In genomic region chr11:64996327-64996709, GRCh38 we compare ENCODE assay signal across 1 cellular context.
TF ChIP-seq lines count a peak whose summit lies in the region.

No MANE protein-coding gene starts in this region.

TF ChIP-seq in K562, 482 proteins besides CTCF, POLR2A, EP300 and RAD21 (continued from another document):
- TF ChIP-seq ARID4B (CRISPR knock-in tag; IDR thresholded peaks at IDR 0.05) (no peak), ZNF133 (CRISPR knock-in tag; IDR thresholded peaks at IDR 0.05) (no peak), DDX20 (tag; IDR thresholded peaks at IDR 0.05; ENCODE audit: low read depth) (no peak), DLX4 (CRISPR knock-in tag; IDR thresholded peaks at IDR 0.05) (no peak), HDAC1 (IDR thresholded peaks at IDR 0.05) (0 out of 4 replicates have a peak, but pooled peaks of 1 of the 2 experiments have one; percentile 19), RCOR1 (IDR thresholded peaks at IDR 0.05; ENCODE audit: borderline replicate concordance in 1 of 2, low read depth in 2 of 2, low read length in 2 of 2) (no peak), PRPF4 (IDR thresholded peaks at IDR 0.05; ENCODE audit: insufficient read depth, low read depth, low read length, poor library complexity, severe bottlenecking) (no peak), ZNF316 (IDR thresholded peaks at IDR 0.05) (no peak), SMARCC2 (IDR thresholded peaks at IDR 0.05; ENCODE audit: low read depth) (no peak), KDM5B (IDR thresholded peaks at IDR 0.05; ENCODE audit: insufficient replicate concordance, low read depth, low read length) (peak; percentile 7), CBFA2T2 (conservative IDR thresholded peaks at IDR 0.05) (0 out of 2 replicates have a peak, but pooled peaks have one; percentile 5), MYC (IDR thresholded peaks at IDR 0.05; ENCODE audit: low read depth, low read length) (no peak), MYC (CRISPR knock-in tag; IDR thresholded peaks at IDR 0.05; ENCODE audit: borderline replicate concordance, low read depth) (no peak), RBM15 (IDR thresholded peaks at IDR 0.05; ENCODE audit: insufficient read depth, low read length) (no peak), POU5F1 (IDR thresholded peaks at IDR 0.05; ENCODE audit: borderline replicate concordance, low read depth, low read length, partially characterized antibody) (no peak), ZBTB43 (CRISPR knock-in tag; IDR thresholded peaks at IDR 0.05) (no peak), ZNF707 (CRISPR knock-in tag; conservative IDR thresholded peaks at IDR 0.05) (no peak), SNIP1 (IDR thresholded peaks at IDR 0.05; ENCODE audit: low read depth) (no peak)
